ENCODE assay signal across 8 cellular contexts in the genomic region with DNA sequence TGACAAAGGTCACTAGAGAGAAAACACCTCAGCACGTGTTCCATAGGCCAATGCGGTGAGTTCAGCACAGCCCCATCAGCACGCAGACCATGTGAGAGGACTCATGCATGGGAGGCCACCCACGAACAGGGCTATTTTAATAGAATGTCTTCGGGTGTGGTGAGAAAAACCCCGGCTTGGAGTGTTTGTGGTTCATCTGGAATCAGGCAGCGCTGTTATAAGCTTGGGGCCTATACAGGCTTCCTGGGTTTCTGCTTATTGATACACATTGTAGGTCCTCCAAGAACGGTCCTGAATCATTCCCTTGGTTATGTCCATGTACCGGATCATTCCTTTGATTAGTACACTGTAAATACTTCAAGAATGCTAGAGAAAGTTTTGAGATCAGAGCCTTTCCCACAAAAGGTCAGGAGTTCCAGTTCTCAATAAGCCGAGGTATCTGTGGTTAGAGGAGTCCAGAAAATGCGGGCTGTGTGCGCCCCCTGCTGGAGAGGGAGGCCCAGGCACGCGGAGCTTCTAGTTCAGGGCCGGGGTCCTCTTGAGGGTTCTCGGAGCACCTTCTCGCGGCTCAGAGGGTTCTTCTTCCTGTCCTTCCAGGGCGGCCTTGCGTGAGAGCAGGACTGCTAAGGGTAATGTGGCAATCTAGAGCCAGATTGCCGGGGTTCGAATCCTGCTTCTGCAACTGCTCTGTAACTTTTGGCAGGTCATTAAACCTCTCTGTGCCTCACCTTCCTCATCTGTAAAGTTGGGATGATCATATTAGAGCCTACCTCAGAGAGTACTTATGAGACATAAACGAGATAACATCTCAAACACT. TPM values are rescaled to one million over a fixed set of nuclear protein-coding genes. Genes with fewer than 3 reads are reported as not detected.
DNase-seq lines count a peak whose midpoint lies in the region; ATAC-seq, FAIRE-seq and TF ChIP-seq lines count a peak whose summit lies in the region.

No MANE protein-coding gene starts in this region.

- H3K4me3 ChIP-seq in DOHH2 (ENCODE audit: low read length) (no peak overlapping the region), pancreas (no peak overlapping the region), transverse colon (no peak overlapping the region)

- H3K9me3 ChIP-seq in DOHH2 (ENCODE audit: control insufficient read depth, insufficient read depth, low read length) (peaks cover 13% of the 10 kb centered on the region; the same call in 1 of the 2 replicates), pancreas (no peaks in the 10 kb centered on the region), transverse colon (no peaks in the 10 kb centered on the region)

- H3K27ac ChIP-seq in DOHH2 (ENCODE audit: low read depth, low read length) (no peak overlapping the region), pancreas (no peak overlapping the region), transverse colon (peak overlapping the region in 3 of 4 donors; percentile 10 to 80 (median 75))

- in situ Hi-C loops in transverse colon (cut with MboI; ENCODE audit: low pct_ligation_motif_present in 1 of 4, low pct_unique_long_range_greater_than_20kb in 1 of 4, low sequenced_read_pairs in 3 of 4): loop anchor here (5.0 to 25.0 kb wide), 7 partner anchors 546 to 919 kb away; no protein-coding TSS in a partner anchor

- no peak for TF ChIP-seq EP300 in transverse colon (IDR thresholded peaks at IDR 0.05; ENCODE audit: low read depth)

- H4K20me1 ChIP-seq in DOHH2 (ENCODE audit: control insufficient read depth, insufficient read depth, low read depth, low read length): no peaks in the 10 kb centered on the region

- no peaks in the 10 kb centered on the region for H3K4me1 ChIP-seq in DOHH2 (ENCODE audit: control insufficient read depth, low read length)
- peaks cover 0 to 8% (median 3%) of the 10 kb centered on the region in 3 donors for H3K4me1 ChIP-seq in pancreas
- H3K4me1 ChIP-seq in transverse colon: peaks cover 11 to 30% (median 19%) of the 10 kb centered on the region in 4 donors

- TF ChIP-seq CTCF in DOHH2 (IDR thresholded peaks at IDR 0.05; ENCODE audit: low read depth, low read length, poor library complexity, severe bottlenecking): peak; percentile 99
- TF ChIP-seq CTCF in pancreas (IDR thresholded peaks at IDR 0.05): peak; percentile 92 to 95 (median 94)
- TF ChIP-seq CTCF in transverse colon (IDR thresholded peaks at IDR 0.05): peak; percentile 96 to 97 (median 97)

- intact Hi-C loops in pancreas (cut with DNase I): loop anchor here in 2 of 3 donors (5.0 to 10.0 kb wide), 4 partner anchors 539 to 674 kb away; no protein-coding TSS in a partner anchor
- intact Hi-C loops in transverse colon (cut with DNase I; ENCODE audit: low total_unique reads): loop anchor here (1.0 kb wide), 1 partner anchor 552 kb away; no protein-coding TSS in a partner anchor

- DNase-seq in HUDEP-2 (lab: John Stamatoyannopoulos, UW; ENCODE audit: unreplicated experiment in 76 of 76) (peak in 69 of 76 experiments; percentile 7 to 71 (median 48)), RPMI8226 (peak; percentile 70), germinal center (ENCODE audit: low spot score) (peak; percentile 72), pancreas (peak; percentile 52 to 95 (median 82)), transverse colon (peak; percentile 88)
- peak; percentile 94 for DNase-seq in activated effector memory CD4-positive, alpha-beta T cell treated with anti-CD3 and anti-CD28 coated beads, Interleukin-2, amount 50 U/mL, for 16 hours

- no peaks in the 10 kb centered on the region for H3K9me2 ChIP-seq in DOHH2 (replicated peaks; ENCODE audit: control insufficient read depth, low read length)

- ATAC-seq in GM21528 (IDR thresholded peaks at IDR 0.05; ENCODE audit: low FRiP score, unreplicated experiment) (peak; percentile 76), pancreas (peak; percentile 81 to 98 (median 91))

- FAIRE-seq in pancreas (lab: Jason Lieb, UNC): no peak

- no peaks in the 10 kb centered on the region for H3K79me2 ChIP-seq in DOHH2 (ENCODE audit: control insufficient read depth, low read length)

- no peaks in the 10 kb centered on the region for H3K27me3 ChIP-seq in DOHH2 (ENCODE audit: control insufficient read depth, low read length)
- no peaks in the 10 kb centered on the region for H3K27me3 ChIP-seq in pancreas
- H3K27me3 ChIP-seq in transverse colon: no peaks in the 10 kb centered on the region

- H3K36me3 ChIP-seq in DOHH2 (ENCODE audit: control insufficient read depth, low read length) (no peaks in the 10 kb centered on the region), pancreas (no peaks in the 10 kb centered on the region), transverse colon (no peaks in the 10 kb centered on the region)

- 0 out of 2 replicates have a peak overlapping the region, but pooled peaks have one; percentile 23 for H3K4me2 ChIP-seq in DOHH2 (ENCODE audit: low read length)

- H3F3A ChIP-seq in DOHH2 (ENCODE audit: control insufficient read depth, insufficient read depth): peaks cover 5% of the 10 kb centered on the region; the same call in 1 of the 2 replicates

- WGBS in pancreas, 2 donors: 34 to 36% methylated on average over 23 of the region's 23 CpGs
- WGBS in transverse colon (ENCODE audit: low coverage in 1 of 2), 2 donors: 23 to 25% methylated on average over 1 to 23 of the region's 23 CpGs

- no peak for TF ChIP-seq POLR2A in transverse colon (IDR thresholded peaks at IDR 0.05)

RNA-seq across cellular contexts. Expression of a gene that starts 51.8 kb away (rescaled TPM):
- 1 to 10 TPM in 1 of 6 donors, under 1 TPM in 4, not detected in 1; 0.04 to 1.2 (median 0.20) TPM for total RNA-seq in pancreas
- polyA plus RNA-seq in pancreas: under 1 TPM; 0.08 to 0.12 TPM
- total RNA-seq in transverse colon: 1 to 10 TPM in 1 of 4 donors, not detected in 3; 4.6 TPM

Comparison
In these comparisons a context has a peak if more than half of its experiments do, and no peak if none do; other contexts are left out.
1. H3K27ac ChIP-seq: peak in transverse colon (3 of 4); none in DOHH2 (single experiment) and pancreas (0 of 4).
2. Peak in every context shown above with its lines, with median percentiles within 50 percentile points of each other: CTCF ChIP-seq and DNase-seq.